ENCODE assay signal across 8 cellular contexts in genomic region chr9:17462869-17463464, GRCh38.
DNase-seq lines count a peak whose midpoint lies in the region; ATAC-seq, FAIRE-seq and TF ChIP-seq lines count a peak whose summit lies in the region.

No MANE protein-coding gene starts in this region.

- H3K36me3 ChIP-seq in Panc1 (ENCODE audit: control insufficient read depth, insufficient read depth, low read length) = no peaks in the 10 kb centered on the region

- no peaks in the 10 kb centered on the region for H3K27me3 Mint-ChIP-seq in naive B cell

- intact Hi-C loops in Panc1 (cut with micrococcal nuclease; ENCODE audit: unreplicated experiment) = loop anchor here (5.0 kb wide), 3 partner anchors 241 to 401 kb away; no protein-coding TSS in a partner anchor

- H3K36me3 Mint-ChIP-seq in naive B cell = no peaks in the 10 kb centered on the region

- H3K27ac ChIP-seq in Panc1 (ENCODE audit: low read length) = no peak overlapping the region

- in situ Hi-C loops in Panc1 (cut with HindIII; ENCODE audit: low pct_unique_long_range_greater_than_20kb, low sequenced_read_pairs) = no loop called here

- CTCF ChIA-PET in Panc1 (lab: Charles Lee) = no interaction called here

- ATAC-seq in GM18868 (IDR thresholded peaks at IDR 0.05; ENCODE audit: unreplicated experiment) (peak; percentile 75), Panc1 (no peak), naive B cell (ENCODE audit: low read depth in 2 of 2) (no peak), GM18870 (IDR thresholded peaks at IDR 0.05; ENCODE audit: unreplicated experiment) (no peak), GM19452 (IDR thresholded peaks at IDR 0.05; ENCODE audit: unreplicated experiment) (no peak)

- no peaks in the 10 kb centered on the region for H3K4me1 ChIP-seq in Panc1 (ENCODE audit: control insufficient read depth, insufficient read depth, low read length)

- H3K27ac Mint-ChIP-seq in naive B cell = no peak overlapping the region

- H3K9me3 ChIP-seq in Panc1 (ENCODE audit: control insufficient read depth, insufficient read depth, low read depth, low read length) = no peaks in the 10 kb centered on the region

- POLR2A ChIA-PET in Panc1 (lab: Charles Lee) = no interaction called here

- BruUV-seq in Panc1 (replicated peaks; lab: Mats Ljungman, UMichigan) = no TSS peak

- no peaks in the 10 kb centered on the region for H3K9me3 Mint-ChIP-seq in naive B cell

- DNase-seq in DMS114 treated with DMSO at 0.1 percent for 48 hours (lab: John Stamatoyannopoulos, UW; ENCODE audit: unreplicated experiment) (peak; percentile 18), KG1 (lab: John Stamatoyannopoulos, UW) (peak; percentile 26), Panc1 (ENCODE audit: low read depth, low spot score) (peak; percentile 12), naive B cell (peak; percentile 11)

- no peak overlapping the region for H3K4me3 Mint-ChIP-seq in naive B cell

- no peak; the same call in 1 of the 2 replicates for TF ChIP-seq CTCF in Panc1 (IDR thresholded peaks at IDR 0.05)

- peak; percentile 98 for FAIRE-seq in endometrium (lab: Jason Lieb, UNC)

- no peaks in the 10 kb centered on the region for H3K27me3 ChIP-seq in Panc1 (ENCODE audit: control insufficient read depth, insufficient read depth, low read length)

- H3K4me1 Mint-ChIP-seq in naive B cell = no peaks in the 10 kb centered on the region

- no peak overlapping the region for H3K4me3 ChIP-seq in Panc1 (ENCODE audit: low read depth in 2 of 2, low read length in 2 of 2)
